In the genomic region with DNA sequence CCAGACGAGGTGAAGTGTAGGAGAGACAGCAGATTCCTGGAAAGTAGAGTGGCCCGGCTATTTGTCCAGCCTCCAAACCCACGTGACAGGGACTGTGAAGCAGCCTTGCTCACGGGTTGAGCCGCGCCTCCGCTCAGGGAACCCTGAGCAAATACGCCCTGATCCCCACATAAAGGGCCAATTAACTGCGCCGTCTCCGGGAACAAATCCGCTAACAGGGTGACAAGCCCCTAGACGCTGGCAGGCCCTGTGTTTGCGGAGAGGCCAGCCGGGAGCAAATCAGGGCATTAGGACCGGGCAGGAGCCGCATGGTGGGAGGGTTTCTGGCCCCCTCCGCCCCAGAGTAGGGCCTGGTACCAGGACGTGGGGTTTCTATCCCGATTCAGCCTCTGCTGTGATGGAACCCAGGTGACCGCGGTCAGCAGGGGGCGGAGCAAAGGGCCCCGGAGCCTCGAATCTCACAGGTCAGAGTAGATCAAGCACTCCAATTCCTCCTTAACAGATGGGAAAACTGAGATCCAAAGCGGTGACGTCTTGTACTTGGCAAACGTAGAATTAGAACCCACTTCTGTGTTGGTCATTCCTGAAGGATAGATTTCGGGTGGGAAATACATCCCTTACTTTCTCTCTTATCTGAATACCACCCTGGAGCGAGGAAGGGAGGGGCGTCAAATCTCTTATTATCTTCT, we compare ENCODE assay signal across 9 cellular contexts. TPM values are rescaled to one million over a fixed set of nuclear protein-coding genes. Genes with fewer than 3 reads are reported as not detected.
A peak's percentile ranks its signal among the peaks of the same experiment; 100 is the strongest.
DNase-seq lines count a peak whose midpoint lies in the region; ATAC-seq, FAIRE-seq and TF ChIP-seq lines count a peak whose summit lies in the region.
"Had no signal": no experiment of that assay in that cellular context is flagged by ENCODE, and none has a peak within 500 bp of the region (broad histone marks: within the 10 kb centered on the region; RNA-seq: fewer than 3 reads in every experiment).

No MANE protein-coding gene starts in this region.

- peaks cover 40% of the 10 kb centered on the region for H3K4me1 Mint-ChIP-seq in activated T-cell treated with anti-CD3 and anti-CD28 coated beads, Interleukin-2, amount 50 U/mL, for 72 hours (ENCODE audit: low read depth)

- TF ChIP-seq CTCF in A549 (IDR thresholded peaks at IDR 0.05) (no peak), LNCaP clone FGC (IDR thresholded peaks at IDR 0.05; ENCODE audit: control insufficient read depth, extremely low read depth, insufficient read depth) (no peak), H1 (IDR thresholded peaks at IDR 0.05; ENCODE audit: control extremely low read depth in 1 of 3, insufficient read depth in 1 of 3, low read depth in 1 of 3, low read length in 3 of 3) (no peak), MM.1S (IDR thresholded peaks at IDR 0.05; ENCODE audit: low read length) (no peak)

- H4K20me1 ChIP-seq in H1 (replicated peaks in 1 of 2; ENCODE audit: control insufficient read depth in 1 of 2, insufficient read depth in 2 of 2, low read length in 2 of 2) (peaks cover 16 to 30% of the 10 kb centered on the region in 2 experiments), MM.1S (ENCODE audit: insufficient read depth, low read length) (no peaks in the 10 kb centered on the region)

- no peaks in the 10 kb centered on the region for H3K9me3 Mint-ChIP-seq in activated T-cell treated with anti-CD3 and anti-CD28 coated beads, Interleukin-2, amount 50 U/mL, for 72 hours

- 0 out of 3 replicates have a peak, but pooled peaks cover 3% of the 10 kb centered on the region for H3K9me3 ChIP-seq in A549
- no peaks in the 10 kb centered on the region for H3K9me3 ChIP-seq in H1 (ENCODE audit: insufficient read depth in 2 of 2, low read depth in 1 of 2, low read length in 1 of 2)
- no peaks in the 10 kb centered on the region for H3K9me3 ChIP-seq in MM.1S (replicated peaks; ENCODE audit: insufficient read depth, low read length)

- H3K56ac ChIP-seq in H1 (replicated peaks; ENCODE audit: insufficient read length, low read depth, low read length): no peak overlapping the region

- H3K4me2 ChIP-seq in A549 (peak overlapping the region; percentile 85), H1 (ENCODE audit: insufficient read depth in 1 of 2, low read depth in 2 of 2, low read length in 2 of 2) (peak overlapping the region; percentile 58), MM.1S (ENCODE audit: low read depth, low read length) (no peak overlapping the region)

- DNase-seq in A549 (ENCODE audit: low read depth in 1 of 2, low spot score in 1 of 2) (no peak), LNCaP clone FGC (ENCODE audit: low read depth) (no peak), H1 (ENCODE audit: low read depth in 1 of 2, low spot score in 2 of 2) (peak in 1 of 2 experiments; percentile 58), mesenteric fat pad (ENCODE audit: low spot score) (peak; percentile 81), MM.1S (no peak)
- no peak for DNase-seq in activated T-cell treated with anti-CD3 and anti-CD28 coated beads, Interleukin-2, amount 50 U/mL, for 72 hours

- H3K36me3 ChIP-seq in H1 (ENCODE audit: control insufficient read depth in 2 of 4, insufficient read depth in 4 of 4, low read length in 3 of 4): no peaks in the 10 kb centered on the region
- no peaks in the 10 kb centered on the region for H3K36me3 ChIP-seq in MM.1S (replicated peaks; ENCODE audit: insufficient read depth, low read length)

- no peak for TF ChIP-seq EP300 in A549 (IDR thresholded peaks at IDR 0.05)
- TF ChIP-seq EP300 in H1 (IDR thresholded peaks at IDR 0.05; ENCODE audit: borderline replicate concordance in 1 of 2, low read depth in 2 of 2, low read length in 2 of 2): no peak

- H3K4me3 Mint-ChIP-seq in activated T-cell treated with anti-CD3 and anti-CD28 coated beads, Interleukin-2, amount 50 U/mL, for 72 hours: no peak overlapping the region

- no peak overlapping the region for H2BK15ac ChIP-seq in H1 (ENCODE audit: low read length)

- H3K4me3 ChIP-seq in A549 (peak overlapping the region; percentile 38; the same call in 2 of the 3 replicates), LNCaP clone FGC (ENCODE audit: low read depth, low read length) (peak overlapping the region; percentile 17; the same call in 1 of the 2 replicates), H1 (ENCODE audit: extremely low read depth in 1 of 4, insufficient read depth in 2 of 4, low read depth in 3 of 4, low read length in 4 of 4) (peak overlapping the region in 1 of 4 experiments; percentile 29; a peak in 3 of 8 replicates), MM.1S (ENCODE audit: low read length) (no peak overlapping the region)

- H2AFZ ChIP-seq in H1 (ENCODE audit: low read length): no peak overlapping the region
- no peak overlapping the region for H2AFZ ChIP-seq in MM.1S (ENCODE audit: low read length)

- H3K79me2 ChIP-seq in H1 (ENCODE audit: control insufficient read depth in 1 of 2, insufficient read depth in 2 of 2, low read length in 2 of 2): no peaks in the 10 kb centered on the region
- H3K79me2 ChIP-seq in MM.1S (ENCODE audit: low read length): no peaks in the 10 kb centered on the region

- H2BK20ac ChIP-seq in H1 (ENCODE audit: low read length): no peak overlapping the region

- ATAC-seq in A549 (peak; percentile 37 to 38; a peak in 3 of 6 replicates), HG02884 (IDR thresholded peaks at IDR 0.05; ENCODE audit: unreplicated experiment) (no peak)
- no peak for ATAC-seq in activated CD4-positive, CD25-positive, alpha-beta regulatory T cell treated with anti-CD3 and anti-CD28 coated beads, Interleukin-2, amount 50 U/mL, for 24 hours
- no peak for ATAC-seq in activated T-cell treated with anti-CD3 and anti-CD28 coated beads, Interleukin-2, amount 50 U/mL, for 72 hours (replicated peaks in 1 of 2)

- no peak overlapping the region for H4K8ac ChIP-seq in H1 (ENCODE audit: extremely low read depth, insufficient read depth, low read length)

- no peaks in the 10 kb centered on the region for H3K79me1 ChIP-seq in H1 (ENCODE audit: low read depth, low read length)

- H3K14ac ChIP-seq in H1 (ENCODE audit: insufficient read length): no peak overlapping the region

- no peak overlapping the region for H4K5ac ChIP-seq in H1 (ENCODE audit: insufficient read length, low read depth, low read length)

- no peak overlapping the region for H4K91ac ChIP-seq in H1 (replicated peaks; ENCODE audit: insufficient read length, low read length)

- H2BK12ac ChIP-seq in H1 (ENCODE audit: low read depth, low read length): no peak overlapping the region

- H3K4ac ChIP-seq in H1 (replicated peaks; ENCODE audit: insufficient read length, low read depth, low read length): no peak overlapping the region

- TF ChIP-seq RAD21 in A549 (conservative IDR thresholded peaks at IDR 0.05 in 1 of 2, IDR thresholded peaks at IDR 0.05 in 1 of 2) (no peak), H1 (IDR thresholded peaks at IDR 0.05 in 1 of 2, conservative IDR thresholded peaks at IDR 0.05 in 1 of 2; ENCODE audit: low read depth in 2 of 2, low read length in 2 of 2) (no peak)

- H3K23ac ChIP-seq in H1 (ENCODE audit: insufficient read length): no peak overlapping the region

- TF ChIP-seq POLR2A in A549 (IDR thresholded peaks at IDR 0.05; ENCODE audit: low read length) (no peak), H1 (IDR thresholded peaks at IDR 0.05; ENCODE audit: control extremely low read depth in 1 of 2, low read depth in 2 of 2, low read length in 2 of 2) (no peak)

- no peak for FAIRE-seq in A549 (lab: Jason Lieb, UNC)
- no peak for FAIRE-seq in H1 (lab: Jason Lieb, UNC)

- H3K18ac ChIP-seq in H1 (ENCODE audit: extremely low read depth, low read length): no peak overlapping the region

- peaks cover 4% of the 10 kb centered on the region; the same call in 1 of the 2 replicates for H3K23me2 ChIP-seq in H1 (ENCODE audit: low read depth, low read length)

- H3K36me3 Mint-ChIP-seq in activated T-cell treated with anti-CD3 and anti-CD28 coated beads, Interleukin-2, amount 50 U/mL, for 72 hours (ENCODE audit: insufficient read depth in 2 of 2): no peaks in the 10 kb centered on the region

- CTCF ChIA-PET in A549 (lab: Yijun Ruan, JAX): no interaction called here
- CTCF ChIA-PET in H1 (lab: Charles Lee; ENCODE audit: partially characterized antibody): interaction anchor here (1.0 kb wide), 1 partner anchor 13 kb away, joined by 3 read pairs; no protein-coding TSS in a partner anchor

- no peaks in the 10 kb centered on the region for H3F3A ChIP-seq in MM.1S (ENCODE audit: insufficient read depth, low read length)

- H3K27ac Mint-ChIP-seq in activated T-cell treated with anti-CD3 and anti-CD28 coated beads, Interleukin-2, amount 50 U/mL, for 72 hours: no peak overlapping the region

- no peaks in the 10 kb centered on the region for H3K9me2 ChIP-seq in MM.1S (replicated peaks; ENCODE audit: insufficient read depth, low read length)

- no peak overlapping the region for H2BK120ac ChIP-seq in H1 (replicated peaks; ENCODE audit: low read depth, low read length)

- no peak overlapping the region for H2BK5ac ChIP-seq in H1 (ENCODE audit: low read depth, low read length)

- WGBS in A549 (ENCODE audit: missing lambda C conversion rate): 6% methylated on average over 20 of the region's 31 CpGs
- WGBS in H1 (ENCODE audit: extremely low coverage in 1 of 2, insufficient coverage in 1 of 2, insufficient read length in 1 of 2, insufficient replicate concordance in 2 of 2, low coverage in 1 of 2, low lambda C conversion rate in 2 of 2, missing lambda C conversion rate in 1 of 2), 2 experiments: 5% methylated on average over 28 of the region's 31 CpGs; no CpG with 5 or more reads in 1 of the 2 experiments

- no peak overlapping the region for H3K9ac ChIP-seq in H1 (replicated peaks in 1 of 4; ENCODE audit: extremely low read depth in 1 of 4, low read depth in 3 of 4, low read length in 3 of 4)
- H3K9ac ChIP-seq in MM.1S (ENCODE audit: low read length): no peak overlapping the region

- H3K27ac ChIP-seq in A549: no peak overlapping the region
- H3K27ac ChIP-seq in H1 (ENCODE audit: low read depth, low read length): no peak overlapping the region
- no peak overlapping the region for H3K27ac ChIP-seq in MM.1S (ENCODE audit: low read length)

- no peak overlapping the region for H2AK5ac ChIP-seq in H1 (ENCODE audit: low read depth, low read length)

- POLR2A ChIA-PET in A549 (lab: Yijun Ruan, JAX): no interaction called here
- POLR2A ChIA-PET in H1 (lab: Charles Lee; ENCODE audit: partially characterized antibody): no interaction called here

- peaks cover 79% of the 10 kb centered on the region for H3K27me3 Mint-ChIP-seq in activated T-cell treated with anti-CD3 and anti-CD28 coated beads, Interleukin-2, amount 50 U/mL, for 72 hours (ENCODE audit: low read depth)

- H3K27me3 ChIP-seq in H1 (replicated peaks in 1 of 4; ENCODE audit: control insufficient read depth in 3 of 4, extremely low read depth in 1 of 4, insufficient read depth in 3 of 4, low read length in 3 of 4) (peaks cover 74 to 88% (median 80%) of the 10 kb centered on the region in 4 experiments), MM.1S (replicated peaks; ENCODE audit: insufficient read depth, low read length) (peaks cover 50% of the 10 kb centered on the region)

- H3K4me1 ChIP-seq in A549 (peaks cover 14% of the 10 kb centered on the region; the same call in 2 of the 3 replicates), H1 (replicated peaks in 1 of 4; ENCODE audit: control insufficient read depth in 3 of 4, insufficient read depth in 4 of 4, low read length in 3 of 4) (peaks cover 0 to 15% (median 13%) of the 10 kb centered on the region in 4 experiments; a peak in 6 of 7 replicates), MM.1S (ENCODE audit: low read length) (no peaks in the 10 kb centered on the region)

RNA-seq across cellular contexts. Expression of gene ROBO3, which starts 2.0 kb away (rescaled TPM):
- polyA plus RNA-seq in A549 (2011; rRNA removed) (2.1 and 3.0 TPM in 2 replicates), A549 (2017; fragmentation: RNase III; extraction: RNeasy Plus Mini Kit Qiagen cat#74134 plus additional on column Dnase treatment) (2.6 to 2.8 TPM (median 2.8 TPM) in 3 replicates), H1 (2011; rRNA removed) (24.6 and 42.1 TPM in 2 replicates)
- 3.1 and 4.1 TPM in 2 replicates for polyA plus RNA-seq in A549 (2012; cell fraction: cytosol; rRNA removed)
- polyA plus RNA-seq in A549 (2012; cell fraction: nucleus; rRNA removed): 15.0 and 15.2 TPM in 2 replicates
- polyA minus RNA-seq in A549 (2011; rRNA and poly(A)+ RNA removed): 1.2 and 3.2 TPM in 2 replicates
- 7.8 and 12.1 TPM in 2 replicates for total RNA-seq in H1 (2021; fragmentation: NEBNext Ultra II Directional; extraction: Animal tissue kit (Norgen Biotek cat#: 25700))
- polyA plus RNA-seq in H1 (2011; cell fraction: cytosol; rRNA removed): 29.6 TPM
- polyA plus RNA-seq in H1 (2011; cell fraction: nucleus; rRNA removed): 136 TPM
- polyA plus RNA-seq in H1 (2012, experiment 1 of 2): 11.8 to 25.7 TPM (median 17.2 TPM) in 4 replicates
- polyA plus RNA-seq in H1 (2012, experiment 2 of 2): 11.5 TPM
- 20.1 TPM for polyA plus RNA-seq in H1 (2013, experiment 1 of 2)
- 18.8 TPM for polyA plus RNA-seq in H1 (2013, experiment 2 of 2)
- 6.2 and 7.0 TPM in 2 replicates for polyA minus RNA-seq in H1 (2011; rRNA and poly(A)+ RNA removed)
- polyA minus RNA-seq in H1 (2011; cell fraction: cytosol; rRNA and poly(A)+ RNA removed): 4.0 TPM
- polyA minus RNA-seq in H1 (2011; cell fraction: nucleus; rRNA and poly(A)+ RNA removed): 15.6 TPM
- total RNA-seq in mesenteric fat pad: 14.8 TPM
- 10 to 100 TPM; 21.5 to 26.6 TPM for total RNA-seq in activated T-cell treated with anti-CD3 and anti-CD28 coated beads, Interleukin-2, amount 50 U/mL, for 72 hours

RNA-seq across cellular contexts. Expression of gene ROBO4, which starts 34.4 kb away (rescaled TPM):
- not detected in 2 replicates for polyA plus RNA-seq in A549 (2011; rRNA removed)
- polyA plus RNA-seq in A549 (2012; cell fraction: cytosol; rRNA removed): not detected in 2 replicates
- polyA plus RNA-seq in A549 (2012; cell fraction: nucleus; rRNA removed): 0.01 TPM in 1 of 2 replicates, not detected in the other
- polyA plus RNA-seq in A549 (2017; fragmentation: RNase III; extraction: RNeasy Plus Mini Kit Qiagen cat#74134 plus additional on column Dnase treatment): not detected in 3 replicates
- polyA minus RNA-seq in A549 (2011; rRNA and poly(A)+ RNA removed): not detected in 2 replicates
- total RNA-seq in H1 (2021; fragmentation: NEBNext Ultra II Directional; extraction: Animal tissue kit (Norgen Biotek cat#: 25700)): not detected in 2 replicates
- polyA plus RNA-seq in H1 (2011; rRNA removed): 0.03 TPM in 1 of 2 replicates, not detected in the other
- not detected for polyA plus RNA-seq in H1 (2011; cell fraction: cytosol; rRNA removed)
- polyA plus RNA-seq in H1 (2011; cell fraction: nucleus; rRNA removed): not detected
- polyA plus RNA-seq in H1 (2012, experiment 1 of 2): 0.06 TPM in 1 of 4 replicates, not detected in the others
- 0.07 TPM for polyA plus RNA-seq in H1 (2012, experiment 2 of 2)
- polyA plus RNA-seq in H1 (2013, experiment 1 of 2): not detected
- not detected for polyA plus RNA-seq in H1 (2013, experiment 2 of 2)
- not detected in 2 replicates for polyA minus RNA-seq in H1 (2011; rRNA and poly(A)+ RNA removed)
- polyA minus RNA-seq in H1 (2011; cell fraction: cytosol; rRNA and poly(A)+ RNA removed): not detected
- not detected for polyA minus RNA-seq in H1 (2011; cell fraction: nucleus; rRNA and poly(A)+ RNA removed)
- total RNA-seq in mesenteric fat pad: 70.9 TPM
- not detected for total RNA-seq in activated T-cell treated with anti-CD3 and anti-CD28 coated beads, Interleukin-2, amount 50 U/mL, for 72 hours
- total RNA-seq: SK-MEL-5 had no signal

RNA-seq across cellular contexts. Expression of gene HEPN1, which starts 55.8 kb away (rescaled TPM):
- polyA plus RNA-seq in A549 (2011; rRNA removed) (not detected in 2 replicates), A549 (2017; fragmentation: RNase III; extraction: RNeasy Plus Mini Kit Qiagen cat#74134 plus additional on column Dnase treatment) (not detected in 3 replicates), H1 (2011; rRNA removed) (not detected in 2 replicates)
- polyA plus RNA-seq in A549 (2012; cell fraction: cytosol; rRNA removed): not detected in 2 replicates
- polyA plus RNA-seq in A549 (2012; cell fraction: nucleus; rRNA removed): not detected in 2 replicates
- not detected in 2 replicates for polyA minus RNA-seq in A549 (2011; rRNA and poly(A)+ RNA removed)
- total RNA-seq in H1 (2021; fragmentation: NEBNext Ultra II Directional; extraction: Animal tissue kit (Norgen Biotek cat#: 25700)): not detected in 2 replicates
- not detected for polyA plus RNA-seq in H1 (2011; cell fraction: cytosol; rRNA removed)
- polyA plus RNA-seq in H1 (2011; cell fraction: nucleus; rRNA removed): 0.07 TPM
- not detected in 4 replicates for polyA plus RNA-seq in H1 (2012, experiment 1 of 2)
- not detected for polyA plus RNA-seq in H1 (2012, experiment 2 of 2)
- not detected for polyA plus RNA-seq in H1 (2013, experiment 1 of 2)
- not detected for polyA plus RNA-seq in H1 (2013, experiment 2 of 2)
- 0.16 TPM in 1 of 2 replicates, not detected in the other for polyA minus RNA-seq in H1 (2011; rRNA and poly(A)+ RNA removed)
- polyA minus RNA-seq in H1 (2011; cell fraction: cytosol; rRNA and poly(A)+ RNA removed): not detected
- polyA minus RNA-seq in H1 (2011; cell fraction: nucleus; rRNA and poly(A)+ RNA removed): not detected
- not detected for total RNA-seq in mesenteric fat pad
- not detected for total RNA-seq in activated T-cell treated with anti-CD3 and anti-CD28 coated beads, Interleukin-2, amount 50 U/mL, for 72 hours
- total RNA-seq: SK-MEL-5 had no signal

Comparison
In these comparisons a context has a peak if more than half of its experiments do, and no peak if none do; other contexts are left out.
1. ATAC-seq: peak in A549 (2 of 2); none in activated CD4-positive, CD25-positive, alpha-beta regulatory T cell treated with anti-CD3 and anti-CD28 coated beads, Interleukin-2, amount 50 U/mL, for 24 hours (0 of 2), activated T-cell treated with anti-CD3 and anti-CD28 coated beads, Interleukin-2, amount 50 U/mL, for 72 hours (0 of 2) and HG02884 (single experiment).
2. RNA of gene ROBO4, which starts 34.4 kb away (total RNA-seq): 70.9 TPM in mesenteric fat pad (single experiment); not detected in H1 and not detected in activated T-cell treated with anti-CD3 and anti-CD28 coated beads, Interleukin-2, amount 50 U/mL, for 72 hours; every median in the first group is over 10 times any median in the second.
3. Of the 18 proteins assayed by ChIP-seq in both H1 and A549: peak only in H1: E2F6; only in A549: none; in both: USF2; in neither: 16.